Comparison of ENCODE assay signal across 15 cellular contexts in genomic region chr18:41165625-41166024, GRCh38.
A peak's percentile ranks its signal among the peaks of the same experiment; 100 is the strongest.
DNase-seq lines count a peak whose midpoint lies in the region; ATAC-seq and TF ChIP-seq lines count a peak whose summit lies in the region.
"Had no signal": no experiment of that assay in that cellular context is flagged by ENCODE, and none has a peak within 500 bp of the region (broad histone marks: within the 10 kb centered on the region; RNA-seq: fewer than 3 reads in every experiment).

No MANE protein-coding gene starts in this region.

- H3K4ac ChIP-seq in IMR-90 (ENCODE audit: low read depth, low read length) = no peak overlapping the region

- CTCF ChIA-PET in IMR-90 (lab: Yijun Ruan, JAX) = no interaction called here

- H2BK5ac ChIP-seq in IMR-90 (ENCODE audit: low read depth, low read length, poor library complexity, severe bottlenecking) = no peak overlapping the region

- no peak overlapping the region for H2BK20ac ChIP-seq in IMR-90 (ENCODE audit: low read depth, low read length)

- in situ Hi-C loops in IMR-90 (cut with MboI; ENCODE audit: low sequenced_read_pairs) = no loop called here

- no peak overlapping the region for H4K8ac ChIP-seq in IMR-90 (ENCODE audit: low read depth in 2 of 2, low read length in 2 of 2)

- no peak for TF ChIP-seq POLR2A in IMR-90 (IDR thresholded peaks at IDR 0.05; ENCODE audit: low read depth, low read length)
- no peak for TF ChIP-seq POLR2A in stomach (IDR thresholded peaks at IDR 0.05)

- no peaks in the 10 kb centered on the region for H3K9me3 ChIP-seq in IMR-90 (ENCODE audit: control insufficient read depth, insufficient read depth, low read length)
- H3K9me3 ChIP-seq in stomach = no peaks in the 10 kb centered on the region
- H3K9me3 ChIP-seq: BLaER1, HAP-1 had no signal

- H3K56ac ChIP-seq in IMR-90 (ENCODE audit: extremely low read depth, insufficient read depth, low read length) = no peak overlapping the region

- H3K4me3 ChIP-seq in IMR-90 (ENCODE audit: insufficient read depth, low read depth, low read length) = no peak overlapping the region
- no peak overlapping the region for H3K4me3 ChIP-seq in fibroblast of pulmonary artery (replicated peaks; ENCODE audit: low read depth, low read length)
- no peak overlapping the region for H3K4me3 ChIP-seq in stomach
- H3K4me3 ChIP-seq: BLaER1, GM23248, HAP-1, K562 had no signal

- no TSS peak for BruUV-seq in IMR-90 (replicated peaks; lab: Mats Ljungman, UMichigan)

- no peak overlapping the region for H3K4me2 ChIP-seq in IMR-90 (ENCODE audit: low read depth, low read length)
- H3K4me2 ChIP-seq: BLaER1 had no signal

- H3K4me1 ChIP-seq in IMR-90 (ENCODE audit: control insufficient read depth, insufficient read depth, low read length) (no peaks in the 10 kb centered on the region), stomach (no peaks in the 10 kb centered on the region)
- H3K4me1 ChIP-seq: BLaER1, HAP-1 had no signal

- no peak for TF ChIP-seq RAD21 in IMR-90 (IDR thresholded peaks at IDR 0.05; ENCODE audit: low read length)

- H3K27me3 ChIP-seq in IMR-90 (ENCODE audit: control insufficient read depth, insufficient read depth, low read length) = no peaks in the 10 kb centered on the region
- H3K27me3 ChIP-seq in stomach = no peaks in the 10 kb centered on the region
- H3K27me3 ChIP-seq: BLaER1 had no signal

- no peak overlapping the region for H2AK5ac ChIP-seq in IMR-90 (ENCODE audit: low read depth, low read length)

- no peaks in the 10 kb centered on the region for H3K79me1 ChIP-seq in IMR-90 (ENCODE audit: low read depth in 1 of 2, low read length in 2 of 2)

- no CpG with 5 or more reads among the region's 2 CpGs for WGBS in IMR-90 (ENCODE audit: extremely low coverage in 2 of 2, insufficient read length in 1 of 2), 2 experiments
- 69 to 76% (median 72%) methylated on average over 2 of the region's 2 CpGs for WGBS in stomach, 5 donors

- H3K9ac ChIP-seq in IMR-90 (ENCODE audit: low read depth, low read length) = no peak overlapping the region
- H3K9ac ChIP-seq: BLaER1, GM23248 had no signal

- H3K36me3 ChIP-seq in IMR-90 (ENCODE audit: control insufficient read depth, insufficient read depth, low read length) (no peaks in the 10 kb centered on the region), stomach (no peaks in the 10 kb centered on the region)
- H3K36me3 ChIP-seq: BLaER1, HAP-1 had no signal

- no peak overlapping the region for H4K91ac ChIP-seq in IMR-90 (ENCODE audit: insufficient read depth, low read depth, low read length)

- no peak for TF ChIP-seq EP300 in stomach (IDR thresholded peaks at IDR 0.05)

- H4K20me1 ChIP-seq in IMR-90 (ENCODE audit: insufficient read depth, low read length) = no peaks in the 10 kb centered on the region
- H4K20me1 ChIP-seq: BLaER1 had no signal

- no peak overlapping the region for H2BK15ac ChIP-seq in IMR-90 (ENCODE audit: low read depth, low read length)

- H3K23ac ChIP-seq in IMR-90 (ENCODE audit: low read depth, low read length) = no peak overlapping the region

- ATAC-seq in IMR-90 (ENCODE audit: low read depth) = peak; percentile 82
- no peak for ATAC-seq in GM18861 (IDR thresholded peaks at IDR 0.05; ENCODE audit: unreplicated experiment)
- ATAC-seq: K562 had no signal

- no peaks in the 10 kb centered on the region for H3K9me1 ChIP-seq in IMR-90 (ENCODE audit: insufficient read depth, low read length)

- TF ChIP-seq CTCF in IMR-90 (conservative IDR thresholded peaks at IDR 0.05; ENCODE audit: low read depth, low read length) (no peak), fibroblast of pulmonary artery (IDR thresholded peaks at IDR 0.05; ENCODE audit: low read length, missing control alignments) (no peak), stomach (IDR thresholded peaks at IDR 0.05) (no peak)

- no peak overlapping the region for H2AK9ac ChIP-seq in IMR-90 (replicated peaks; ENCODE audit: low read depth, low read length, poor library complexity)

- no peak overlapping the region for H2AFZ ChIP-seq in IMR-90 (replicated peaks; ENCODE audit: low read length, poor library complexity)
- H2AFZ ChIP-seq: GM23248 had no signal

- H4K5ac ChIP-seq in IMR-90 (ENCODE audit: low read depth, low read length) = no peak overlapping the region

- H3K18ac ChIP-seq in IMR-90 (ENCODE audit: low read depth, low read length) = no peak overlapping the region

- intact Hi-C loops in IMR-90 (cut with micrococcal nuclease) (no loop called here), stomach (cut with DNase I; ENCODE audit: low total_unique reads) (no loop called here)

- H2BK120ac ChIP-seq in IMR-90 (ENCODE audit: low read depth, low read length) = no peak overlapping the region

- dilution Hi-C loops in IMR-90 (cut with HindIII; ENCODE audit: low sequenced_read_pairs, unreplicated experiment) = no loop called here

- H3K14ac ChIP-seq in IMR-90 (replicated peaks; ENCODE audit: low read depth, low read length) = no peak overlapping the region

- POLR2A ChIA-PET in IMR-90 (lab: Charles Lee; ENCODE audit: unreplicated experiment) = no interaction called here

- DNase-seq in IMR-90 = peak; percentile 40
- peak; percentile 9 for DNase-seq in astrocyte of the hippocampus (ENCODE audit: low read depth, low spot score)
- peak; percentile 18 for DNase-seq in fibroblast of pulmonary artery (ENCODE audit: low read depth)
- no peak for DNase-seq in stomach
- DNase-seq in AG08396 (ENCODE audit: low spot score) = no peak
- DNase-seq: ACHN; CD4-positive, alpha-beta memory T cell; DMS79 treated with DMSO at 0.1 percent for 48 hours; GF-D8; GM23248 had no signal

- H3K27ac ChIP-seq in IMR-90 (ENCODE audit: insufficient read depth, low read length) (no peak overlapping the region), stomach (no peak overlapping the region)
- H3K27ac ChIP-seq: BLaER1, GM23248, HL-60 had no signal

TF ChIP-seq in IMR-90, 13 proteins besides CTCF, POLR2A, EP300 and RAD21:
- no peak for TF ChIP-seq USF2 (IDR thresholded peaks at IDR 0.05; ENCODE audit: low read depth, low read length)
- no peak for TF ChIP-seq BHLHE40 (IDR thresholded peaks at IDR 0.05; ENCODE audit: low read depth, low read length)
- TF ChIP-seq CHD1 (IDR thresholded peaks at IDR 0.05; ENCODE audit: low read depth, low read length) = no peak
- no peak for TF ChIP-seq MAFK (IDR thresholded peaks at IDR 0.05; ENCODE audit: low read depth, low read length)
- no peak for TF ChIP-seq MXI1 (IDR thresholded peaks at IDR 0.05; ENCODE audit: borderline replicate concordance, low read depth, low read length)
- no peak for TF ChIP-seq RCOR1 (IDR thresholded peaks at IDR 0.05; ENCODE audit: insufficient replicate concordance, low read length)
- no peak for TF ChIP-seq ELK1 (IDR thresholded peaks at IDR 0.05; ENCODE audit: borderline replicate concordance, low read depth, low read length)
- TF ChIP-seq RFX5 (IDR thresholded peaks at IDR 0.05; ENCODE audit: low read depth, low read length) = no peak
- no peak for TF ChIP-seq MAZ (IDR thresholded peaks at IDR 0.05; ENCODE audit: borderline replicate concordance, low read depth, low read length)
- no peak for TF ChIP-seq NFE2L2 (IDR thresholded peaks at IDR 0.05; ENCODE audit: low read depth, low read length)
- no peak for TF ChIP-seq SMC3 (IDR thresholded peaks at IDR 0.05; ENCODE audit: low read depth, low read length)
- TF ChIP-seq CEBPB (IDR thresholded peaks at IDR 0.05; ENCODE audit: low read depth, low read length) = no peak
- no peak for TF ChIP-seq FOS (IDR thresholded peaks at IDR 0.05; ENCODE audit: low read depth, low read length)

Comparison
In these comparisons a context has a peak if more than half of its experiments do, and no peak if none do; other contexts are left out.
1. DNase-seq: peak in IMR-90 (single experiment), astrocyte of the hippocampus (single experiment) and fibroblast of pulmonary artery (single experiment); none in stomach (single experiment) and AG08396 (single experiment).